In genomic region chr11:124920870-124921609, GRCh38 we compare ENCODE assay signal across 7 cellular contexts. TPM values are rescaled to one million over a fixed set of nuclear protein-coding genes. Genes with fewer than 3 reads are reported as not detected.
A peak's percentile ranks its signal among the peaks of the same experiment; 100 is the strongest.
DNase-seq lines count a peak whose midpoint lies in the region; ATAC-seq and TF ChIP-seq lines count a peak whose summit lies in the region.

No MANE protein-coding gene starts in this region.

- H3F3A ChIP-seq in GM23248 (ENCODE audit: insufficient read depth), result no peaks in the 10 kb centered on the region

- H3K9me2 ChIP-seq in GM23248 (ENCODE audit: insufficient read depth), result no peaks in the 10 kb centered on the region

- H3K4me3 Mint-ChIP-seq in activated naive CD8-positive, alpha-beta T cell treated with anti-CD3 and anti-CD28 coated beads, Interleukin-2, amount 10 ng/mL, durations not matched to agents 7 days and 5 days, result peak overlapping the region; percentile 56

- no peaks in the 10 kb centered on the region for H3K9me3 Mint-ChIP-seq in activated naive CD8-positive, alpha-beta T cell treated with anti-CD3 and anti-CD28 coated beads, Interleukin-2, amount 10 ng/mL, durations not matched to agents 7 days and 5 days

- H3K27ac Mint-ChIP-seq in activated naive CD8-positive, alpha-beta T cell treated with anti-CD3 and anti-CD28 coated beads, Interleukin-2, amount 10 ng/mL, durations not matched to agents 7 days and 5 days, result peak overlapping the region; percentile 49

- no peaks in the 10 kb centered on the region for H3K9me3 ChIP-seq in GM23248 (ENCODE audit: low read depth)

- H3K4me1 ChIP-seq in GM23248 (ENCODE audit: insufficient read depth) (no peaks in the 10 kb centered on the region; the same call in 1 of the 2 replicates), urinary bladder (ENCODE audit: insufficient read depth) (peaks cover 1% of the 10 kb centered on the region)

- intact Hi-C loops in left ventricle myocardium superior (cut with micrococcal nuclease), result no loop called here

- no peaks in the 10 kb centered on the region for H3K27me3 Mint-ChIP-seq in activated naive CD8-positive, alpha-beta T cell treated with anti-CD3 and anti-CD28 coated beads, Interleukin-2, amount 10 ng/mL, durations not matched to agents 7 days and 5 days

- peak overlapping the region; percentile 61; the same call in 1 of the 2 replicates for H3K9ac ChIP-seq in GM23248

- H3K27ac ChIP-seq in GM23248 (no peak overlapping the region), RWPE1 (no peak overlapping the region), urinary bladder (ENCODE audit: low read depth) (no peak overlapping the region)

- WGBS in GM23248 (ENCODE audit: low coverage in 1 of 2, low lambda C conversion rate in 2 of 2, missing lambda C conversion rate in 2 of 2), 2 experiments, result 9 to 13% methylated on average over 38 to 58 of the region's 82 CpGs
- 4% methylated on average over 82 of the region's 82 CpGs for WGBS in urinary bladder

- peaks cover 3% of the 10 kb centered on the region for H3K36me3 Mint-ChIP-seq in activated naive CD8-positive, alpha-beta T cell treated with anti-CD3 and anti-CD28 coated beads, Interleukin-2, amount 10 ng/mL, durations not matched to agents 7 days and 5 days

- no peaks in the 10 kb centered on the region for H3K27me3 ChIP-seq in GM23248 (replicated peaks; ENCODE audit: insufficient read depth)

- H3K4me1 Mint-ChIP-seq in activated naive CD8-positive, alpha-beta T cell treated with anti-CD3 and anti-CD28 coated beads, Interleukin-2, amount 10 ng/mL, durations not matched to agents 7 days and 5 days, result peaks cover 20% of the 10 kb centered on the region

- H4K20me1 ChIP-seq in GM23248 (ENCODE audit: insufficient read depth), result no peaks in the 10 kb centered on the region

- H3K4me3 ChIP-seq in GM23248 (peak overlapping the region; percentile 66), retinal pigment epithelial cell (ENCODE audit: low read length) (peak overlapping the region; percentile 28), urinary bladder (ENCODE audit: low read depth, low read length) (peak overlapping the region; percentile 32)

- TF ChIP-seq CTCF in RWPE1 (conservative IDR thresholded peaks at IDR 0.05; ENCODE audit: low read depth) (no peak), retinal pigment epithelial cell (conservative IDR thresholded peaks at IDR 0.05; ENCODE audit: low read depth, low read length) (no peak)

- DNase-seq in GM23248, result peak; percentile 70
- DNase-seq in RWPE1 (ENCODE audit: low spot score), result peak; percentile 43
- DNase-seq in activated naive CD8-positive, alpha-beta T cell treated with anti-CD3 and anti-CD28 coated beads, Interleukin-2, amount 10 ng/mL, durations not matched to agents 7 days and 5 days, result peak; percentile 85
- DNase-seq in left ventricle myocardium superior, result peak; percentile 88
- DNase-seq in retinal pigment epithelial cell (ENCODE audit: low read depth), result peak; percentile 30

- H3K36me3 ChIP-seq in GM23248 (ENCODE audit: low read depth) (no peaks in the 10 kb centered on the region), urinary bladder (ENCODE audit: insufficient read depth) (no peaks in the 10 kb centered on the region)

- peak overlapping the region; percentile 91 for H2AFZ ChIP-seq in GM23248

- CTCF ChIA-PET in RWPE1 (lab: Yijun Ruan, JAX), result interaction anchor here (0.6 kb wide), 1 partner anchor 410 kb away, joined by 4 read pairs; no protein-coding TSS in a partner anchor

- TF ChIP-seq POLR2A in GM18505 (IDR thresholded peaks at IDR 0.05; ENCODE audit: borderline replicate concordance, extremely low read depth, insufficient read depth, insufficient read length), result no peak

- H3K4me2 ChIP-seq in GM23248 (ENCODE audit: unreplicated experiment), result peak overlapping the region; percentile 65

- no peaks in the 10 kb centered on the region for H3K79me2 ChIP-seq in GM23248 (ENCODE audit: insufficient read depth)

- peak; percentile 89 for ATAC-seq in activated naive CD8-positive, alpha-beta T cell treated with anti-CD3 and anti-CD28 coated beads, Interleukin-2, amount 10 ng/mL, durations not matched to agents 7 days and 5 days (ENCODE audit: low read depth)
- ATAC-seq in left ventricle myocardium superior, result peak; percentile 89
- no peak for ATAC-seq in GM18505 (IDR thresholded peaks at IDR 0.05; ENCODE audit: unreplicated experiment)

- POLR2A ChIA-PET in RWPE1 (lab: Yijun Ruan, JAX; ENCODE audit: low non-redundant PET), result no interaction called here
- POLR2A ChIA-PET in activated naive CD8-positive, alpha-beta T cell treated with anti-CD3 and anti-CD28 coated beads, Interleukin-2, amount 10 ng/mL, durations not matched to agents 7 days and 5 days (lab: Charles Lee), result interaction anchor here (0.9 to 1.8 kb wide), 3 partner anchors 30 to 39 kb away, joined by 3 to 20 read pairs (median 7); partner anchors contain the start of gene CCDC15

- in situ Hi-C loops in GM23248 (cut with MboI), result no loop called here

RNA-seq across cellular contexts. Expression of gene HEPN1, which starts 2.0 kb away (rescaled TPM):
- not detected in 2 replicates for total RNA-seq in GM23248 (2014; rRNA removed; shearing (Covaris generic))
- not detected in 2 replicates for polyA plus RNA-seq in GM23248 (2016; fragmentation: Nextera tagmentation; extraction: Ambion mirVana)
- total RNA-seq in activated naive CD8-positive, alpha-beta T cell treated with anti-CD3 and anti-CD28 coated beads, Interleukin-2, amount 10 ng/mL, durations not matched to agents 7 days and 5 days, result not detected
- not detected for total RNA-seq in left ventricle myocardium superior
- not detected for total RNA-seq in urinary bladder
- not detected for polyA plus RNA-seq in urinary bladder

RNA-seq across cellular contexts. Expression of gene HEPACAM, which starts 14.8 kb away (rescaled TPM):
- total RNA-seq in GM23248 (2014; rRNA removed; shearing (Covaris generic)), result not detected in 2 replicates
- polyA plus RNA-seq in GM23248 (2016; fragmentation: Nextera tagmentation; extraction: Ambion mirVana) (not detected in 2 replicates), urinary bladder (0.49 TPM)
- total RNA-seq in activated naive CD8-positive, alpha-beta T cell treated with anti-CD3 and anti-CD28 coated beads, Interleukin-2, amount 10 ng/mL, durations not matched to agents 7 days and 5 days, result not detected
- total RNA-seq in left ventricle myocardium superior (0.62 TPM), urinary bladder (not detected)

RNA-seq across cellular contexts. Expression of gene ROBO4, which starts 23.4 kb away (rescaled TPM):
- total RNA-seq in GM23248 (2014; rRNA removed; shearing (Covaris generic)), result 0.51 and 1.3 TPM in 2 replicates
- polyA plus RNA-seq in GM23248 (2016; fragmentation: Nextera tagmentation; extraction: Ambion mirVana) (0.53 and 1.1 TPM in 2 replicates), urinary bladder (13.5 TPM)
- total RNA-seq in activated naive CD8-positive, alpha-beta T cell treated with anti-CD3 and anti-CD28 coated beads, Interleukin-2, amount 10 ng/mL, durations not matched to agents 7 days and 5 days, result not detected
- total RNA-seq in left ventricle myocardium superior (27.6 TPM), urinary bladder (19.7 TPM)

RNA-seq across cellular contexts. Expression of gene CCDC15, which starts 33.0 kb away (rescaled TPM):
- 0.97 and 1.3 TPM in 2 replicates for total RNA-seq in GM23248 (2014; rRNA removed; shearing (Covaris generic))
- polyA plus RNA-seq in GM23248 (2016; fragmentation: Nextera tagmentation; extraction: Ambion mirVana) (1.6 and 1.8 TPM in 2 replicates), urinary bladder (0.79 TPM)
- total RNA-seq in activated naive CD8-positive, alpha-beta T cell treated with anti-CD3 and anti-CD28 coated beads, Interleukin-2, amount 10 ng/mL, durations not matched to agents 7 days and 5 days, result 1 to 10 TPM; 5.9 to 6.6 TPM
- total RNA-seq in left ventricle myocardium superior (0.25 TPM), urinary bladder (12.1 TPM)

RNA-seq across cellular contexts. Expression of gene ROBO3, which starts 55.8 kb away (rescaled TPM):
- 10.5 and 12.1 TPM in 2 replicates for total RNA-seq in GM23248 (2014; rRNA removed; shearing (Covaris generic))
- polyA plus RNA-seq in GM23248 (2016; fragmentation: Nextera tagmentation; extraction: Ambion mirVana) (9.9 and 12.1 TPM in 2 replicates), urinary bladder (18.1 TPM)
- 10 to 100 TPM; 19.6 to 23.7 TPM for total RNA-seq in activated naive CD8-positive, alpha-beta T cell treated with anti-CD3 and anti-CD28 coated beads, Interleukin-2, amount 10 ng/mL, durations not matched to agents 7 days and 5 days
- total RNA-seq in left ventricle myocardium superior (4.5 TPM), urinary bladder (18.0 TPM)

Comparison
In these comparisons a context has a peak if more than half of its experiments do, and no peak if none do; other contexts are left out.
1. DNase-seq: peak in every context shown above with its lines; median percentile 88 in left ventricle myocardium superior; 85 in activated naive CD8-positive, alpha-beta T cell treated with anti-CD3 and anti-CD28 coated beads, Interleukin-2, amount 10 ng/mL, durations not matched to agents 7 days and 5 days; 70 in GM23248; 43 in RWPE1; 30 in retinal pigment epithelial cell.